1 cellular context compared by ENCODE assay signal in genomic region chr16:60929-61878, GRCh38.
TF ChIP-seq lines count a peak whose summit lies in the region.

No MANE protein-coding gene starts in this region.

TF ChIP-seq in H1, 55 proteins besides CTCF, POLR2A, EP300 and RAD21:
- no peak for TF ChIP-seq ZNF274 (IDR thresholded peaks at IDR 0.05; ENCODE audit: borderline replicate concordance, extremely low read depth, low read length)
- TF ChIP-seq CBX5 (IDR thresholded peaks at IDR 0.05; ENCODE audit: low read depth, low read length): no peak
- no peak for TF ChIP-seq E2F6 (IDR thresholded peaks at IDR 0.05)
- TF ChIP-seq NRF1 (IDR thresholded peaks at IDR 0.05; ENCODE audit: low read depth, low read length): no peak
- TF ChIP-seq, protein P1, sequence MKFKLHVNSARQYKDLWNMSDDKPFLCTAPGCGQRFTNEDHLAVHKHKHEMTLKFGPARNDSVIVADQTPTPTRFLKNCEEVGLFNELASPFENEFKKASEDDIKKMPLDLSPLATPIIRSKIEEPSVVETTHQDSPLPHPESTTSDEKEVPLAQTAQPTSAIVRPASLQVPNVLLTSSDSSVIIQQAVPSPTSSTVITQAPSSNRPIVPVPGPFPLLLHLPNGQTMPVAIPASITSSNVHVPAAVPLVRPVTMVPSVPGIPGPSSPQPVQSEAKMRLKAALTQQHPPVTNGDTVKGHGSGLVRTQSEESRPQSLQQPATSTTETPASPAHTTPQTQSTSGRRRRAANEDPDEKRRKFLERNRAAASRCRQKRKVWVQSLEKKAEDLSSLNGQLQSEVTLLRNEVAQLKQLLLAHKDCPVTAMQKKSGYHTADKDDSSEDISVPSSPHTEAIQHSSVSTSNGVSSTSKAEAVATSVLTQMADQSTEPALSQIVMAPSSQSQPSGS (IDR thresholded peaks at IDR 0.05; ENCODE audit: low read length): no peak
- TF ChIP-seq, protein P2, sequence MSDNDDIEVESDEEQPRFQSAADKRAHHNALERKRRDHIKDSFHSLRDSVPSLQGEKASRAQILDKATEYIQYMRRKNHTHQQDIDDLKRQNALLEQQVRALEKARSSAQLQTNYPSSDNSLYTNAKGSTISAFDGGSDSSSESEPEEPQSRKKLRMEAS (IDR thresholded peaks at IDR 0.05): no peak
TF ChIP-seq in H1: peak in this region for 0.
